In the genomic region with DNA sequence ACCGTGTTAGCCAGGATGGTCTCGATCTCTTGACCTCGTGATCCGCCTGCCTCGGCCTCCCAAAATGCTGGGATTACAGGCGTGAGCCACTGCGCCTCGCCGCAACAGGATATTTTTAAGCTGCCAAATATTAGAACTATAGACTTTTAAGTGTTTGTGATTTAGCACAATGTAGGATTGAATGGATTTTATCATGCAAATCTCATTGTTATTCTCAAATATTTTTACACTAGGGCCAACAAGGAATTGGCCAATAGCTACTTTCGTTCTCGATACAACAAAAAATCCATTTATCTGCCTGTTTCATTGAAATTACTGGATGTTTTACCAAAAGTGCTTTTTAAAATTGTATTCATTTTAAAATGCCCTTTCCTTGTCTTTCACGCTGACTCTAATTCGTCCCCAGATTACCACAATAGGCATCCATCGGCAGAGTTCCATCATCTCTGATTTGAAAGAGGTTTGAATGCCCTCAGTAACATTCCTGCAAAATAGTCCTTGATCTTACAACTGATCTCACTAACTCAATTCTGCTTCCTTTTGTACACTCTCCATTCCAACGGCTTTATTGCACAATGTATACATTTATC, we compare ENCODE assay signal across 37 cellular contexts.
DNase-seq lines count a peak whose midpoint lies in the region; ATAC-seq, FAIRE-seq and TF ChIP-seq lines count a peak whose summit lies in the region.
"Had no signal": no experiment of that assay in that cellular context is flagged by ENCODE, and none has a peak within 500 bp of the region (broad histone marks: within the 10 kb centered on the region; RNA-seq: fewer than 3 reads in every experiment).

No MANE protein-coding gene starts in this region.

- H2AFZ ChIP-seq in HepG2 (ENCODE audit: low read length) (no peak overlapping the region), IMR-90 (replicated peaks; ENCODE audit: low read length, poor library complexity) (no peak overlapping the region)

- H3K27me3 Mint-ChIP-seq in progenitor cell of endocrine pancreas: no peaks in the 10 kb centered on the region
- H3K27me3 Mint-ChIP-seq: B cell; CD4-positive, alpha-beta memory T cell; CD4-positive, alpha-beta T cell; CD4-positive, CD25-positive, alpha-beta regulatory T cell; CD8-positive, alpha-beta memory T cell had no signal

- 72% methylated on average over 15 of the region's 15 CpGs for WGBS in HepG2 (ENCODE audit: low lambda C conversion rate)
- 86% methylated on average over 12 of the region's 15 CpGs for WGBS in right lobe of liver (ENCODE audit: insufficient coverage, low coverage, low lambda C conversion rate, missing lambda C conversion rate)
- 94% methylated on average over 3 of the region's 15 CpGs; no CpG with 5 or more reads in 1 of the 2 experiments for WGBS in IMR-90 (ENCODE audit: extremely low coverage in 2 of 2, insufficient read length in 1 of 2), 2 experiments

- H3K4me3 Mint-ChIP-seq in progenitor cell of endocrine pancreas (ENCODE audit: low read depth): no peak overlapping the region
- H3K4me3 Mint-ChIP-seq: B cell; CD14-positive monocyte; CD4-positive, alpha-beta memory T cell; CD4-positive, alpha-beta T cell; CD4-positive, CD25-positive, alpha-beta regulatory T cell; CD8-positive, alpha-beta memory T cell; CD8-positive, alpha-beta T cell had no signal

- H3K27ac Mint-ChIP-seq in progenitor cell of endocrine pancreas: peak overlapping the region; percentile 23
- H3K27ac Mint-ChIP-seq: B cell; CD14-positive monocyte; CD4-positive, alpha-beta T cell; CD4-positive, CD25-positive, alpha-beta regulatory T cell; CD8-positive, alpha-beta memory T cell; CD8-positive, alpha-beta T cell had no signal

- TF ChIP-seq CTCF in HepG2 (CRISPR knock-in tag; IDR thresholded peaks at IDR 0.05) (no peak), right lobe of liver (IDR thresholded peaks at IDR 0.05) (no peak), IMR-90 (conservative IDR thresholded peaks at IDR 0.05; ENCODE audit: low read depth, low read length) (no peak), progenitor cell of endocrine pancreas (IDR thresholded peaks at IDR 0.05; ENCODE audit: unreplicated experiment) (no peak)

- no peak overlapping the region for H2BK120ac ChIP-seq in IMR-90 (ENCODE audit: low read depth, low read length)

- no peaks in the 10 kb centered on the region for H3K79me1 ChIP-seq in IMR-90 (ENCODE audit: low read depth in 1 of 2, low read length in 2 of 2)

- no peak overlapping the region for H3K56ac ChIP-seq in IMR-90 (ENCODE audit: extremely low read depth, insufficient read depth, low read length)

- H3K9me3 ChIP-seq in HepG2 (ENCODE audit: low read length): no peaks in the 10 kb centered on the region
- no peaks in the 10 kb centered on the region for H3K9me3 ChIP-seq in right lobe of liver
- H3K9me3 ChIP-seq in HAP-1: no peaks in the 10 kb centered on the region
- H3K9me3 ChIP-seq in IMR-90 (ENCODE audit: control insufficient read depth, insufficient read depth, low read length): no peaks in the 10 kb centered on the region; the same call in 1 of the 2 replicates
- H3K9me3 ChIP-seq: A549; BE2C; BLaER1; BLaER1 treated with 17β-estradiol and CSF1 and Interleukin-3, amounts not matched to agents 10 nM and 100 nM; Caco-2 had no signal

- H3K23ac ChIP-seq in IMR-90 (ENCODE audit: low read depth, low read length): no peak overlapping the region

- H3K4me2 ChIP-seq in HepG2 (ENCODE audit: low read depth, low read length) (no peak overlapping the region), IMR-90 (ENCODE audit: low read depth, low read length) (no peak overlapping the region)
- H3K4me2 ChIP-seq: A549; BLaER1; BLaER1 treated with 17β-estradiol and CSF1 and Interleukin-3, amounts not matched to agents 10 nM and 100 nM had no signal

- no peak for FAIRE-seq in HepG2 (lab: Jason Lieb, UNC)
- FAIRE-seq: A204.1, A549, D721Med had no signal

- no peaks in the 10 kb centered on the region for H4K20me1 ChIP-seq in HepG2 (ENCODE audit: insufficient read depth, low read length)
- H4K20me1 ChIP-seq in IMR-90 (ENCODE audit: insufficient read depth, low read length): no peaks in the 10 kb centered on the region
- H4K20me1 ChIP-seq: BLaER1; BLaER1 treated with 17β-estradiol and CSF1 and Interleukin-3, amounts not matched to agents 10 nM and 100 nM had no signal

- no peak overlapping the region for H2AK5ac ChIP-seq in IMR-90 (ENCODE audit: low read depth, low read length)

- dilution Hi-C loops in IMR-90 (cut with HindIII; ENCODE audit: low sequenced_read_pairs, unreplicated experiment): no loop called here

- H3K4me3 ChIP-seq in HepG2 (replicated peaks in 1 of 3; ENCODE audit: insufficient read depth in 1 of 3, low read depth in 2 of 3, low read length in 3 of 3) (no peak overlapping the region), right lobe of liver (no peak overlapping the region), HAP-1 (no peak overlapping the region), IMR-90 (ENCODE audit: insufficient read depth, low read depth, low read length) (no peak overlapping the region)
- H3K4me3 ChIP-seq: A549; BLaER1; BLaER1 treated with 17β-estradiol and CSF1 and Interleukin-3, amounts not matched to agents 10 nM and 100 nM had no signal

- no peak for ATAC-seq in HepG2
- ATAC-seq in right lobe of liver: no peak
- no peak for ATAC-seq in IMR-90 (ENCODE audit: low read depth)
- ATAC-seq: A549; CD8-positive, alpha-beta T cell had no signal

- TF ChIP-seq POLR2A in HepG2 (IDR thresholded peaks at IDR 0.05; ENCODE audit: insufficient read depth in 1 of 2, low read depth in 2 of 2, low read length in 2 of 2): no peak
- no peak for TF ChIP-seq POLR2A in right lobe of liver (IDR thresholded peaks at IDR 0.05)
- TF ChIP-seq POLR2A in IMR-90 (IDR thresholded peaks at IDR 0.05; ENCODE audit: low read depth, low read length): no peak

- POLR2A ChIA-PET in HepG2 (lab: Yijun Ruan, JAX) (no interaction called here), IMR-90 (lab: Charles Lee; ENCODE audit: unreplicated experiment) (no interaction called here)

- H3K4me1 Mint-ChIP-seq in progenitor cell of endocrine pancreas (ENCODE audit: low read depth): peaks cover 30% of the 10 kb centered on the region
- H3K4me1 Mint-ChIP-seq: B cell; CD14-positive monocyte; CD4-positive, alpha-beta memory T cell; CD4-positive, CD25-positive, alpha-beta regulatory T cell; CD8-positive, alpha-beta memory T cell had no signal

- in situ Hi-C loops in HepG2 (cut with HindIII; ENCODE audit: extremely low pct_ligation_motif_present, low pct_unique_long_range_greater_than_20kb): no loop called here
- in situ Hi-C loops in HAP-1 (cut with MboI; ENCODE audit: low sequenced_read_pairs): no loop called here
- in situ Hi-C loops in IMR-90 (cut with MboI; ENCODE audit: low sequenced_read_pairs): no loop called here

- no peak overlapping the region for H4K91ac ChIP-seq in IMR-90 (ENCODE audit: insufficient read depth, low read depth, low read length)

- H3K9ac ChIP-seq in HepG2 (ENCODE audit: insufficient read depth, low read depth, low read length) (no peak overlapping the region), IMR-90 (ENCODE audit: low read depth, low read length) (no peak overlapping the region)
- H3K9ac ChIP-seq: BLaER1; BLaER1 treated with 17β-estradiol and CSF1 and Interleukin-3, amounts not matched to agents 10 nM and 100 nM had no signal

- H3K36me3 Mint-ChIP-seq in progenitor cell of endocrine pancreas (ENCODE audit: insufficient read depth): peaks cover 10% of the 10 kb centered on the region
- H3K36me3 Mint-ChIP-seq: CD14-positive monocyte; CD4-positive, alpha-beta memory T cell; CD4-positive, CD25-positive, alpha-beta regulatory T cell; CD8-positive, alpha-beta memory T cell; CD8-positive, alpha-beta T cell had no signal

- no peak overlapping the region for H3K4ac ChIP-seq in IMR-90 (ENCODE audit: low read depth, low read length)

- no peak overlapping the region for H2BK15ac ChIP-seq in IMR-90 (ENCODE audit: low read depth, low read length)

- H3K27me3 ChIP-seq in HepG2 (ENCODE audit: control insufficient read depth in 1 of 2, insufficient read depth in 2 of 2, low read length in 2 of 2) (no peaks in the 10 kb centered on the region), right lobe of liver (no peaks in the 10 kb centered on the region), HAP-1 (ENCODE audit: low read depth) (no peaks in the 10 kb centered on the region), IMR-90 (ENCODE audit: control insufficient read depth, insufficient read depth, low read length) (no peaks in the 10 kb centered on the region)
- H3K27me3 ChIP-seq: BE2C; BLaER1; BLaER1 treated with 17β-estradiol and CSF1 and Interleukin-3, amounts not matched to agents 10 nM and 100 nM had no signal

- CTCF ChIA-PET in HepG2 (lab: Yijun Ruan, JAX; ENCODE audit: low intra/inter-chr PET ratio, low total read pairs): no interaction called here
- CTCF ChIA-PET in IMR-90 (lab: Yijun Ruan, JAX): no interaction called here

- no peak overlapping the region for H3K14ac ChIP-seq in IMR-90 (replicated peaks; ENCODE audit: low read depth, low read length)

- no peaks in the 10 kb centered on the region for H3K79me2 ChIP-seq in HepG2 (ENCODE audit: insufficient read depth, low read length)

- no peak overlapping the region for H2AK9ac ChIP-seq in IMR-90 (replicated peaks; ENCODE audit: low read depth, low read length, poor library complexity)

- H4K5ac ChIP-seq in IMR-90 (ENCODE audit: low read depth, low read length): no peak overlapping the region

- TF ChIP-seq EP300 in HepG2 (IDR thresholded peaks at IDR 0.05; ENCODE audit: low read depth in 2 of 2, low read length in 2 of 2) (no peak), HepG2 (CRISPR knock-in tag; IDR thresholded peaks at IDR 0.05; ENCODE audit: borderline replicate concordance) (no peak)

- H3K4me1 ChIP-seq in HepG2 (ENCODE audit: insufficient read depth, low read length) (peaks cover 32% of the 10 kb centered on the region), right lobe of liver (no peaks in the 10 kb centered on the region), HAP-1 (peaks cover 43% of the 10 kb centered on the region), IMR-90 (ENCODE audit: control insufficient read depth, insufficient read depth, low read length) (no peaks in the 10 kb centered on the region)
- H3K4me1 ChIP-seq: A549, BE2C, BLaER1 had no signal

- DNase-seq in HepG2 (ENCODE audit: low spot score): peak; percentile 12
- no peak for DNase-seq in right lobe of liver
- peak; percentile 59 to 94 for DNase-seq in HAP-1 (ENCODE audit: low spot score in 2 of 2)
- DNase-seq in IMR-90: no peak
- no peak for DNase-seq in progenitor cell of endocrine pancreas (ENCODE audit: low spot score, unreplicated experiment)
- DNase-seq in NCI-H2107 (lab: John Stamatoyannopoulos, UW): no peak
- DNase-seq in NCI-H524 (lab: John Stamatoyannopoulos, UW): no peak
- no peak for DNase-seq in COLO668 (lab: John Stamatoyannopoulos, UW; ENCODE audit: unreplicated experiment)
- DNase-seq: 8988T; ACHN; AML-193; BE2C; C1 segment of cervical spinal cord; Caco-2; Calu3; CD4-positive, alpha-beta memory T cell; CD4-positive, alpha-beta T cell; CD4-positive, CD25-positive, alpha-beta regulatory T cell; CD8-positive, alpha-beta memory T cell; CD8-positive, alpha-beta T cell; COR-L47; DMS 273 treated with DMSO at 0.1 percent for 48 hours; DMS153; DMS53; DMS79; DMS79 treated with DMSO at 0.1 percent for 48 hours; DND-41; EL had no signal

- intact Hi-C loops in HepG2 (cut with micrococcal nuclease; ENCODE audit: unreplicated experiment) (loop anchor here (5.0 kb wide), 1 partner anchor 52 kb away; no protein-coding TSS in a partner anchor), right lobe of liver (cut with DNase I) (no loop called here), IMR-90 (cut with micrococcal nuclease) (no loop called here)

- no peaks in the 10 kb centered on the region for H3K9me1 ChIP-seq in IMR-90 (ENCODE audit: insufficient read depth, low read length)

- H3K18ac ChIP-seq in IMR-90 (ENCODE audit: low read depth, low read length): no peak overlapping the region

- peaks cover 14% of the 10 kb centered on the region for H3K9me3 Mint-ChIP-seq in progenitor cell of endocrine pancreas (ENCODE audit: low read depth)

- TF ChIP-seq RAD21 in HepG2 (CRISPR knock-in tag; IDR thresholded peaks at IDR 0.05) (no peak), IMR-90 (IDR thresholded peaks at IDR 0.05; ENCODE audit: low read length) (no peak)

- H4K8ac ChIP-seq in IMR-90 (ENCODE audit: low read depth in 2 of 2, low read length in 2 of 2): no peak overlapping the region

- H3K27ac ChIP-seq in HepG2 (ENCODE audit: extremely low read length, insufficient read depth, low read length) (no peak overlapping the region), right lobe of liver (no peak overlapping the region), IMR-90 (ENCODE audit: insufficient read depth, low read length) (no peak overlapping the region)
- H3K27ac ChIP-seq: 22Rv1; A549; BLaER1; BLaER1 treated with 17β-estradiol and CSF1 and Interleukin-3, amounts not matched to agents 10 nM and 100 nM; C4-2B had no signal

- H3K36me3 ChIP-seq in HepG2 (replicated peaks in 1 of 2; ENCODE audit: control insufficient read depth in 1 of 2, insufficient read depth in 2 of 2, low read length in 2 of 2) (no peaks in the 10 kb centered on the region), right lobe of liver (no peaks in the 10 kb centered on the region), HAP-1 (replicated peaks) (no peaks in the 10 kb centered on the region), IMR-90 (ENCODE audit: control insufficient read depth, insufficient read depth, low read length) (no peaks in the 10 kb centered on the region)
- H3K36me3 ChIP-seq: BE2C; BLaER1; BLaER1 treated with 17β-estradiol and CSF1 and Interleukin-3, amounts not matched to agents 10 nM and 100 nM had no signal

- H2BK20ac ChIP-seq in IMR-90 (ENCODE audit: low read depth, low read length): no peak overlapping the region

- no TSS peak for BruUV-seq in HepG2 (replicated peaks; lab: Mats Ljungman, UMichigan)
- BruUV-seq in IMR-90 (replicated peaks; lab: Mats Ljungman, UMichigan): no TSS peak

- no peak overlapping the region for H2BK5ac ChIP-seq in IMR-90 (ENCODE audit: low read depth, low read length, poor library complexity, severe bottlenecking)

Comparison
In these comparisons a context has a peak if more than half of its experiments do, and no peak if none do; other contexts are left out.
1. DNase-seq: peak in HepG2 (single experiment) and HAP-1 (2 of 2); none in right lobe of liver (0 of 3), IMR-90 (single experiment), progenitor cell of endocrine pancreas (single experiment), NCI-H2107 (single experiment), NCI-H524 (0 of 2) and COLO668 (single experiment).